ENCODE assay signal across 22 cellular contexts in the genomic region with DNA sequence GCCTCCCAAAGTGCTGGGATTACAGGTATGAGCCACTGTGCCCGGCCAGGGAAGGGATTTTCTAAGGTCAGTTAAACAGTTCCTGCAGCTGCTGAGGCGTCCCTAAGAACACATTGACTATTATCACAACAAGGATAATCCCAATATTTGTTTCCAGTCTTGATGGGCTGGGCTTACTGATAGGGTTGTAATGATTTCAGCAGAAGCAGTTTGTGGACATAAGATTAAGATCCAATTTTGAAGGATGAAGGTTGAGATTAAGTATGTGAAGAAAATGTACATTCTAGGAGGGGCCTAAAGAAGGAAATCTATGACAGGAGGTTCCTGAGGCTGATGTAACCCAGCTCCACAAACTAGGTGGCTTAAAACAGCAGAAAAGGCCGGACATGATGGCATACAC. TPM values are rescaled to one million over a fixed set of nuclear protein-coding genes. Genes with fewer than 3 reads are reported as not detected.
A peak's percentile ranks its signal among the peaks of the same experiment; 100 is the strongest.
DNase-seq lines count a peak whose midpoint lies in the region; ATAC-seq, FAIRE-seq and TF ChIP-seq lines count a peak whose summit lies in the region.
"Had no signal": no experiment of that assay in that cellular context is flagged by ENCODE, and none has a peak within 500 bp of the region (broad histone marks: within the 10 kb centered on the region; RNA-seq: fewer than 3 reads in every experiment).

No MANE protein-coding gene starts in this region.

- H3K27me3 ChIP-seq in H7 (ENCODE audit: control insufficient read depth, insufficient read depth, low read length) (no peaks in the 10 kb centered on the region), K562 (ENCODE audit: control insufficient read depth in 2 of 2, insufficient read depth in 2 of 2, low read length in 2 of 2) (no peaks in the 10 kb centered on the region), osteoblast (ENCODE audit: insufficient read depth, low read length) (no peaks in the 10 kb centered on the region), sigmoid colon (no peaks in the 10 kb centered on the region)

- FAIRE-seq in K562 (lab: Jason Lieb, UNC): peak; percentile 32
- FAIRE-seq: GM12891, GM18507, H54 had no signal

- no peaks in the 10 kb centered on the region for H3K9me1 ChIP-seq in K562 (ENCODE audit: control insufficient read depth, insufficient read depth, low read length)

- CTCF ChIA-PET in K562 (lab: Yijun Ruan, JAX; ENCODE audit: low intra/inter-chr PET ratio): no interaction called here

- no peak for TF ChIP-seq POLR2A in K562 (conservative IDR thresholded peaks at IDR 0.05)
- TF ChIP-seq POLR2A in sigmoid colon (IDR thresholded peaks at IDR 0.05): no peak

- in situ Hi-C loops in K562 (cut with MboI): no loop called here

- H4K20me1 ChIP-seq in K562 (replicated peaks; ENCODE audit: control insufficient read depth, insufficient read depth, low read length) (no peaks in the 10 kb centered on the region), osteoblast (ENCODE audit: insufficient read depth, low read length) (no peaks in the 10 kb centered on the region)

- H3K4me2 ChIP-seq in K562 (ENCODE audit: insufficient read depth, low read length) (no peak overlapping the region), osteoblast (ENCODE audit: insufficient read depth, low read length) (no peak overlapping the region)

- DNase-seq in H7 (peak; percentile 5), NCI-H82 (lab: John Stamatoyannopoulos, UW) (peak; percentile 81), K562 (ENCODE audit: extremely low read depth in 1 of 4, low spot score in 3 of 4) (no peak), osteoblast (ENCODE audit: insufficient read length, low spot score, missing footprints) (peak; percentile 23), superior temporal gyrus (ENCODE audit: extremely low spot score) (no peak), sigmoid colon (no peak)
- DNase-seq in activated naive CD4-positive, alpha-beta T cell treated with anti-CD3 and anti-CD28 coated beads, Interleukin-2, amount 50 U/mL, for 16 hours: no peak
- DNase-seq: C1 segment of cervical spinal cord; CD4-positive, alpha-beta memory T cell; COR-L47; DMS153; DMS79 treated with DMSO at 0.1 percent for 48 hours; GF-D8; GOT3; HCEC 1CT had no signal

- H3K9ac ChIP-seq in K562 (ENCODE audit: insufficient read depth in 1 of 2, low read depth in 2 of 2, low read length in 2 of 2): no peak overlapping the region

- H2AFZ ChIP-seq in K562 (ENCODE audit: low read depth, low read length): no peak overlapping the region
- no peak overlapping the region for H2AFZ ChIP-seq in osteoblast (ENCODE audit: low read length)

- no peak overlapping the region for H3K27ac ChIP-seq in K562 (ENCODE audit: extremely low read depth, low read depth, low read length)
- H3K27ac ChIP-seq in osteoblast (ENCODE audit: low read depth, low read length): no peak overlapping the region
- no peak overlapping the region for H3K27ac ChIP-seq in sigmoid colon

- H3K36me3 ChIP-seq in H7 (replicated peaks; ENCODE audit: control insufficient read depth, insufficient read depth, low read length) (no peaks in the 10 kb centered on the region), K562 (ENCODE audit: control insufficient read depth, insufficient read depth, low read length) (no peaks in the 10 kb centered on the region), osteoblast (ENCODE audit: insufficient read depth, low read length) (no peaks in the 10 kb centered on the region), sigmoid colon (no peaks in the 10 kb centered on the region)

- H3K79me2 ChIP-seq in K562 (ENCODE audit: control insufficient read depth, insufficient read depth, low read length) (no peaks in the 10 kb centered on the region), osteoblast (ENCODE audit: insufficient read depth, low read length) (no peaks in the 10 kb centered on the region)

- no TSS peak for BruUV-seq in K562 (replicated peaks; lab: Mats Ljungman, UMichigan)

- intact Hi-C loops in K562 (cut with micrococcal nuclease) (loop anchor here (5.0 kb wide), 1 partner anchor 40 kb away; no protein-coding TSS in a partner anchor), sigmoid colon (cut with DNase I) (no loop called here)

- WGBS in K562 (ENCODE audit: insufficient coverage, low coverage, missing lambda C conversion rate): 8% methylated on average over 3 of the region's 3 CpGs
- WGBS in sigmoid colon, 2 donors: 45 to 68% methylated on average over 3 of the region's 3 CpGs

- no peak for TF ChIP-seq EP300 in K562 (IDR thresholded peaks at IDR 0.05; ENCODE audit: low read length)
- TF ChIP-seq EP300 in sigmoid colon (IDR thresholded peaks at IDR 0.05): no peak

- peaks cover 0 to 6% of the 10 kb centered on the region in 2 experiments; a peak in 2 of 5 replicates for H3K4me1 ChIP-seq in K562 (replicated peaks in 1 of 2; ENCODE audit: control insufficient read depth in 2 of 2, insufficient read depth in 2 of 2, low read length in 2 of 2)
- H3K4me1 ChIP-seq in osteoblast (ENCODE audit: insufficient read depth, low read length): no peaks in the 10 kb centered on the region
- H3K4me1 ChIP-seq in sigmoid colon: no peaks in the 10 kb centered on the region

- POLR2A ChIA-PET in K562 (lab: Yijun Ruan, JAX): no interaction called here

- no peak for ATAC-seq in K562

- TF ChIP-seq CTCF in K562 (IDR thresholded peaks at IDR 0.05 in 2 of 3, conservative IDR thresholded peaks at IDR 0.05 in 1 of 3; ENCODE audit: insufficient read depth in 2 of 3, low read depth in 1 of 3, low read length in 3 of 3) (no peak), osteoblast (IDR thresholded peaks at IDR 0.05; ENCODE audit: extremely low read depth, low read depth, low read length) (no peak), sigmoid colon (IDR thresholded peaks at IDR 0.05) (no peak)

- H3K4me3 ChIP-seq in H7 (ENCODE audit: insufficient read depth, low read depth, low read length) (no peak overlapping the region), K562 (no peak overlapping the region), osteoblast (ENCODE audit: insufficient read depth, low read length) (no peak overlapping the region), sigmoid colon (no peak overlapping the region)

- TF ChIP-seq RAD21 in K562 (CRISPR knock-in tag; conservative IDR thresholded peaks at IDR 0.05 in 1 of 2, IDR thresholded peaks at IDR 0.05 in 1 of 2): no peak

- H3K9me3 ChIP-seq in K562 (replicated peaks; ENCODE audit: control insufficient read depth, insufficient read depth, low read depth, low read length) (no peaks in the 10 kb centered on the region; the same call in 1 of the 2 replicates), osteoblast (ENCODE audit: low read depth, low read length) (no peaks in the 10 kb centered on the region), sigmoid colon (peaks cover 0 to 3% (median 0%) of the 10 kb centered on the region in 4 donors)

RNA-seq across cellular contexts. Expression of a gene that starts 10.7 kb away (rescaled TPM):
- 39.7 and 55.4 TPM in 2 replicates for total RNA-seq in H7 (2014; rRNA removed; shearing (Covaris generic))
- total RNA-seq in K562 (2011; cell fraction: chromatin; rRNA removed; ENCODE audit: low replicate concordance): 16.5 and 44.8 TPM in 2 replicates
- total RNA-seq in K562 (2011; cell fraction: nucleolus; rRNA removed): 48.6 and 53.7 TPM in 2 replicates
- total RNA-seq in K562 (2011; cell fraction: nucleoplasm; rRNA removed): 28.2 and 35.4 TPM in 2 replicates
- total RNA-seq in K562 (2014; rRNA removed) (150 and 197 TPM in 2 replicates), K562 (2014; rRNA removed; fragmentation: Illumina TruSeq; extraction: Trizol) (4.1 and 5.8 TPM in 2 replicates), K562 (2015; rRNA removed; fragmentation: Illumina TruSeq; extraction: Trizol) (38.5 and 40.5 TPM in 2 replicates), K562 (2021) (145 and 149 TPM in 2 replicates), osteoblast (15.9 and 21.5 TPM in 2 replicates), sigmoid colon (10 to 100 TPM; 52.8 to 86.4 (median 73.1) TPM)
- polyA plus RNA-seq in K562 (2011; rRNA removed) (38.0 and 40.1 TPM in 2 replicates), K562 (2014; fragmentation: Illumina TruSeq; extraction: Trizol) (28.1 and 97.0 TPM in 2 replicates), K562 (2014; fragmentation: Nextera tagmentation; extraction: Ambion mirVana) (10 to 100 TPM in 1 of 2 experiments, 1 to 10 TPM in 1; 6.6 to 19.4 TPM), K562 (2014; rRNA removed) (213 and 234 TPM in 2 replicates), sigmoid colon (100 to 1,000 TPM in 1 of 3 donors, 10 to 100 TPM in 2; 72.8 to 126 (median 99.1) TPM)
- polyA plus RNA-seq in K562 (2011; cell fraction: cytosol; rRNA removed): 63.8 and 189 TPM in 2 replicates
- 31.4 and 62.8 TPM in 2 replicates for polyA plus RNA-seq in K562 (2011; cell fraction: nucleus; rRNA removed)
- 66.3 and 130 TPM in 2 replicates for polyA plus RNA-seq in K562 (2012)
- 7.0 and 9.2 TPM in 2 replicates for polyA minus RNA-seq in K562 (2011; rRNA and poly(A)+ RNA removed)
- 24.4 and 37.9 TPM in 2 replicates for polyA minus RNA-seq in K562 (2011; cell fraction: cytosol; rRNA and poly(A)+ RNA removed)
- 10.2 and 13.8 TPM in 2 replicates for polyA minus RNA-seq in K562 (2011; cell fraction: nucleus; rRNA and poly(A)+ RNA removed)

RNA-seq across cellular contexts. Expression of a gene that starts 44.8 kb away (rescaled TPM):
- 4.3 and 7.4 TPM in 2 replicates for total RNA-seq in H7 (2014; rRNA removed; shearing (Covaris generic))
- 1.2 and 3.6 TPM in 2 replicates for total RNA-seq in K562 (2011; cell fraction: chromatin; rRNA removed; ENCODE audit: low replicate concordance)
- 2.8 TPM in 2 replicates for total RNA-seq in K562 (2011; cell fraction: nucleolus; rRNA removed)
- total RNA-seq in K562 (2011; cell fraction: nucleoplasm; rRNA removed): 1.5 and 2.7 TPM in 2 replicates
- 1.4 and 5.2 TPM in 2 replicates for total RNA-seq in K562 (2014; rRNA removed)
- 0.22 and 0.33 TPM in 2 replicates for total RNA-seq in K562 (2014; rRNA removed; fragmentation: Illumina TruSeq; extraction: Trizol)
- 0.72 and 0.98 TPM in 2 replicates for total RNA-seq in K562 (2015; rRNA removed; fragmentation: Illumina TruSeq; extraction: Trizol)
- total RNA-seq in K562 (2021): 4.7 and 6.2 TPM in 2 replicates
- 1.4 and 2.9 TPM in 2 replicates for polyA plus RNA-seq in K562 (2011; rRNA removed)
- polyA plus RNA-seq in K562 (2011; cell fraction: cytosol; rRNA removed): 4.5 and 7.9 TPM in 2 replicates
- 2.2 and 3.5 TPM in 2 replicates for polyA plus RNA-seq in K562 (2011; cell fraction: nucleus; rRNA removed)
- 2.7 and 5.0 TPM in 2 replicates for polyA plus RNA-seq in K562 (2012)
- polyA plus RNA-seq in K562 (2014; fragmentation: Illumina TruSeq; extraction: Trizol): 0.25 and 1.1 TPM in 2 replicates
- under 1 TPM; 0.01 to 0.04 TPM for polyA plus RNA-seq in K562 (2014; fragmentation: Nextera tagmentation; extraction: Ambion mirVana)
- 1.3 and 3.2 TPM in 2 replicates for polyA plus RNA-seq in K562 (2014; rRNA removed)
- polyA minus RNA-seq in K562 (2011; rRNA and poly(A)+ RNA removed): 1.2 and 1.5 TPM in 2 replicates
- polyA minus RNA-seq in K562 (2011; cell fraction: cytosol; rRNA and poly(A)+ RNA removed): 3.6 and 4.8 TPM in 2 replicates
- polyA minus RNA-seq in K562 (2011; cell fraction: nucleus; rRNA and poly(A)+ RNA removed): 2.2 and 2.4 TPM in 2 replicates
- under 0.01 TPM in 1 of 2 replicates, not detected in the other for total RNA-seq in osteoblast
- under 1 TPM in 2 of 4 donors, not detected in 2; 0.33 to 0.55 TPM for total RNA-seq in sigmoid colon
- polyA plus RNA-seq in sigmoid colon: under 1 TPM in 1 of 3 donors, not detected in 2; 0.17 TPM
- total RNA-seq: A172; CD4-positive, alpha-beta memory T cell had no signal
- polyA plus RNA-seq: CD4-positive, alpha-beta memory T cell had no signal

RNA-seq across cellular contexts. Expression of a gene that starts 50.4 kb away (rescaled TPM):
- 1.5 and 1.6 TPM in 2 replicates for total RNA-seq in H7 (2014; rRNA removed; shearing (Covaris generic))
- 0.21 and 0.37 TPM in 2 replicates for total RNA-seq in K562 (2011; cell fraction: chromatin; rRNA removed; ENCODE audit: low replicate concordance)
- 0.39 and 0.50 TPM in 2 replicates for total RNA-seq in K562 (2011; cell fraction: nucleolus; rRNA removed)
- total RNA-seq in K562 (2011; cell fraction: nucleoplasm; rRNA removed): 0.29 and 0.38 TPM in 2 replicates
- total RNA-seq in K562 (2014; rRNA removed): 0.33 and 0.73 TPM in 2 replicates
- total RNA-seq in K562 (2014; rRNA removed; fragmentation: Illumina TruSeq; extraction: Trizol): 0.13 and 0.18 TPM in 2 replicates
- 0.11 and 0.29 TPM in 2 replicates for total RNA-seq in K562 (2015; rRNA removed; fragmentation: Illumina TruSeq; extraction: Trizol)
- 0.25 and 0.29 TPM in 2 replicates for total RNA-seq in K562 (2021)
- 0.05 and 0.20 TPM in 2 replicates for polyA plus RNA-seq in K562 (2011; rRNA removed)
- polyA plus RNA-seq in K562 (2011; cell fraction: cytosol; rRNA removed): 0.15 and 0.60 TPM in 2 replicates
- 0.08 and 0.18 TPM in 2 replicates for polyA plus RNA-seq in K562 (2011; cell fraction: nucleus; rRNA removed)
- 0.13 TPM in 1 of 2 replicates, not detected in the other for polyA plus RNA-seq in K562 (2012)
- 0.21 and 0.29 TPM in 2 replicates for polyA plus RNA-seq in K562 (2014; fragmentation: Illumina TruSeq; extraction: Trizol)
- under 1 TPM; 0.10 to 0.23 TPM for polyA plus RNA-seq in K562 (2014; fragmentation: Nextera tagmentation; extraction: Ambion mirVana)
- polyA plus RNA-seq in K562 (2014; rRNA removed): 0.09 and 0.38 TPM in 2 replicates
- 0.15 and 0.32 TPM in 2 replicates for polyA minus RNA-seq in K562 (2011; rRNA and poly(A)+ RNA removed)
- 0.86 TPM in 1 of 2 replicates, not detected in the other for polyA minus RNA-seq in K562 (2011; cell fraction: cytosol; rRNA and poly(A)+ RNA removed)
- polyA minus RNA-seq in K562 (2011; cell fraction: nucleus; rRNA and poly(A)+ RNA removed): 0.13 TPM in 1 of 2 replicates, not detected in the other
- total RNA-seq in osteoblast: under 0.01 TPM in 2 replicates
- total RNA-seq in sigmoid colon: not detected
- polyA plus RNA-seq in sigmoid colon: under 1 TPM in 2 of 3 donors, not detected in 1; 0.13 to 0.60 TPM
- total RNA-seq: A172, A673, Daoy had no signal
- polyA plus RNA-seq: BJ had no signal

Comparison
In these comparisons a context has a peak if more than half of its experiments do, and no peak if none do; other contexts are left out.
1. DNase-seq: peak in H7 (single experiment), NCI-H82 (single experiment) and osteoblast (single experiment); none in K562 (0 of 4), activated naive CD4-positive, alpha-beta T cell treated with anti-CD3 and anti-CD28 coated beads, Interleukin-2, amount 50 U/mL, for 16 hours (single experiment), superior temporal gyrus (single experiment) and sigmoid colon (single experiment).